Comparison of ENCODE assay signal across 24 cellular contexts in genomic region chr2:851078-851477, GRCh38.
"Had no signal": no experiment of that assay in that cellular context is flagged by ENCODE, and none has a peak within 500 bp of the region (broad histone marks: within the 10 kb centered on the region; RNA-seq: fewer than 3 reads in every experiment).

No MANE protein-coding gene starts in this region.

- H3K9me3 ChIP-seq: esophagus muscularis mucosa, heart right ventricle, left lung, lower lobe of right lung, mucosa of descending colon had no signal

- H3K36me3 Mint-ChIP-seq: mesothelial cell of epicardium, naive B cell had no signal

- H3K4me3 Mint-ChIP-seq: mesothelial cell of epicardium, naive B cell had no signal

- DNase-seq: dermis blood vessel endothelial cell; dorsolateral prefrontal cortex; effector CD4-positive, alpha-beta T cell; effector memory CD4-positive, alpha-beta T cell; foreskin keratinocyte; glutamatergic neuron; head of caudate nucleus; heart right ventricle; hippocampal formation; left cardiac atrium; left lung; left ventricle myocardium superior; lower lobe of right lung; mesenchymal stem cell; mucosa of descending colon; naive B cell had no signal

- H3K9me3 Mint-ChIP-seq: mesothelial cell of epicardium had no signal

- H3K4me1 ChIP-seq: esophagus muscularis mucosa, foreskin keratinocyte, left lung, lower lobe of right lung had no signal

- ATAC-seq: foreskin keratinocyte, heart right ventricle, left cardiac atrium, left lung, left ventricle myocardium superior, lower lobe of right lung, mucosa of descending colon had no signal

- H3K27ac Mint-ChIP-seq: mesothelial cell of epicardium had no signal

- FAIRE-seq: colon, endothelial cell of umbilical vein, frontal cortex, islet of Langerhans, keratinocyte had no signal

- H3K4me3 ChIP-seq: coronary artery, dorsolateral prefrontal cortex, esophagus muscularis mucosa, heart right ventricle, left lung, lower lobe of right lung, mucosa of descending colon had no signal

- H3K36me3 ChIP-seq: esophagus muscularis mucosa, heart right ventricle, left lung, lower lobe of right lung had no signal

- H3K27me3 ChIP-seq: esophagus muscularis mucosa, foreskin keratinocyte, left lung had no signal

- H3K27ac ChIP-seq: coronary artery, dorsolateral prefrontal cortex, esophagus muscularis mucosa, foreskin keratinocyte, heart right ventricle, left lung, lower lobe of right lung had no signal
